Comparison of ENCODE assay signal across 14 cellular contexts in the genomic region with DNA sequence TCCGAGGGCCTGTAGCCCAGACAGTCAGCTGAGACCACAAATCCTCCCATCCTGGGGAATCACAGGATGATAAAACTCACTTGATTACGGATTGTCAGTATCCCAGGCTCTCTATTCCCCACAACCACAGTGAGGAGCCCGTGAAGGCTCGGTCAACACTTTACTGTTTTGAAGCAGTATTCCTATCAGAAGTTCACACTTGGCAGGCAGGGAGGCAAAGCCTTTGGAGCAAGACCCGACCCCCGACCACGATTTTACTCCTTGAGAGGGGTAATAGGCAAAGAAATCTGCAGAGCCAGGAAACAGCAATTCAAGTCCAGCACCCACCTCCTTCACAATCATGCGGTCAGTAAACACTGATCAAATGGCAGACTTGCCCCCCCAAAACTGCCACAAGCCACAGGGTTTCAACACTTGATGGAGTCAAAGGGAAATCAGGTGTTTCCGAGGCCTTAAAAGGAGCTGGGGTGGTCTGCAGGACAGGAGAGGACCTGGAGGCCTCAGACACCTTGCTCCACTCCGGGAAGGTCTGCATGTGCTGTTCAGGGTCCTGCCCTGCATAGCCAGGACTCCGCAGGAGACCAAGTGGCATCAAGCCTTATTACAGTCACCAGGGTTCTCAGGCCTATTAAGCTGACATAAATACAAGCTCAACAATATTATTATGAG. TPM values are rescaled to one million over a fixed set of nuclear protein-coding genes. Genes with fewer than 3 reads are reported as not detected.
DNase-seq lines count a peak whose midpoint lies in the region; ATAC-seq, FAIRE-seq and TF ChIP-seq lines count a peak whose summit lies in the region.
"Had no signal": no experiment of that assay in that cellular context is flagged by ENCODE, and none has a peak within 500 bp of the region (broad histone marks: within the 10 kb centered on the region; RNA-seq: fewer than 3 reads in every experiment).

No MANE protein-coding gene starts in this region.

- H3K4me3 Mint-ChIP-seq in immature natural killer cell, result peak overlapping the region in 1 of 5 donors; percentile 57
- H3K4me3 Mint-ChIP-seq: activated T-cell treated with anti-CD3 and anti-CD28 coated beads, Interleukin-2, amount 50 U/mL, for 4 hours had no signal

- H3K27ac Mint-ChIP-seq in immature natural killer cell, result peak overlapping the region in 5 of 6 donors; percentile 30 to 78 (median 52)

- H3K27me3 Mint-ChIP-seq in immature natural killer cell (ENCODE audit: low read depth in 3 of 3), result peaks cover 0 to 1% (median 0%) of the 10 kb centered on the region in 3 donors

- peak; percentile 74 for FAIRE-seq in GM12892 (lab: Jason Lieb, UNC)
- FAIRE-seq: GM19239 had no signal

- no peak for TF ChIP-seq POLR2A in GM12892 (IDR thresholded peaks at IDR 0.05; ENCODE audit: low read depth, low read length)
- TF ChIP-seq POLR2A in GM18505 (IDR thresholded peaks at IDR 0.05; ENCODE audit: borderline replicate concordance, extremely low read depth, insufficient read depth, insufficient read length), result no peak

- no peak for ATAC-seq in HG02588 (IDR thresholded peaks at IDR 0.05; ENCODE audit: unreplicated experiment)
- no peak for ATAC-seq in GM18505 (IDR thresholded peaks at IDR 0.05; ENCODE audit: unreplicated experiment)
- ATAC-seq: activated T-cell treated with anti-CD3 and anti-CD28 coated beads, Interleukin-2, amount 50 U/mL, for 4 hours had no signal

- no peak overlapping the region for H3K4me3 ChIP-seq in skin epidermis

- H3K27ac ChIP-seq in VCaP (peak overlapping the region; percentile 34), skin epidermis (peak overlapping the region in 19 of 21 experiments; percentile 41 to 82 (median 72))
- H3K27ac ChIP-seq: WERI-Rb-1 had no signal

- DNase-seq in GM12892 (ENCODE audit: insufficient read length) (no peak), immature natural killer cell (no peak), NCI-H146 treated with DMSO at 0.1 percent for 48 hours (lab: John Stamatoyannopoulos, UW; ENCODE audit: unreplicated experiment) (no peak), Ammon's horn (ENCODE audit: low spot score) (no peak)
- DNase-seq: activated T-cell treated with anti-CD3 and anti-CD28 coated beads, Interleukin-2, amount 50 U/mL, for 4 hours; Calu3; NCI-H2171 treated with DMSO at 0.1 percent for 48 hours; SHP77 treated with DMSO at 0.1 percent for 48 hours; WERI-Rb-1 had no signal

- no peaks in the 10 kb centered on the region for H3K36me3 Mint-ChIP-seq in immature natural killer cell

- H3K9me3 Mint-ChIP-seq in immature natural killer cell, result no peaks in the 10 kb centered on the region
- H3K9me3 Mint-ChIP-seq: activated T-cell treated with anti-CD3 and anti-CD28 coated beads, Interleukin-2, amount 50 U/mL, for 4 hours had no signal

- no peak for TF ChIP-seq CTCF in VCaP (conservative IDR thresholded peaks at IDR 0.05)

- H3K4me1 Mint-ChIP-seq in immature natural killer cell, result peaks cover 84 to 86% of the 10 kb centered on the region in 2 donors

RNA-seq across cellular contexts. Expression of a gene that starts 25.2 kb away (rescaled TPM):
- polyA plus RNA-seq in GM12892 (2012; ENCODE audit: missing spikeins), result 9.5 TPM
- 10 to 100 TPM in 1 of 3 donors, 1 to 10 TPM in 2; 5.8 to 26.8 (median 8.0) TPM for polyA plus RNA-seq in immature natural killer cell
